1 cellular context compared by ENCODE assay signal in genomic region chr4:135243960-135244561, GRCh38.
TF ChIP-seq lines count a peak whose summit lies in the region.

No MANE protein-coding gene starts in this region.

TF ChIP-seq in WTC11, 78 proteins besides CTCF, POLR2A, EP300 and RAD21 (continued from another document):
- TF ChIP-seq ZBTB43 (CRISPR knock-in tag; IDR thresholded peaks at IDR 0.05), result no peak
- no peak for TF ChIP-seq TCF7 (CRISPR knock-in tag; IDR thresholded peaks at IDR 0.05; ENCODE audit: low read depth)
TF ChIP-seq in WTC11: peak in this region for 0.
